Comparison of ENCODE assay signal across 29 cellular contexts in the genomic region with DNA sequence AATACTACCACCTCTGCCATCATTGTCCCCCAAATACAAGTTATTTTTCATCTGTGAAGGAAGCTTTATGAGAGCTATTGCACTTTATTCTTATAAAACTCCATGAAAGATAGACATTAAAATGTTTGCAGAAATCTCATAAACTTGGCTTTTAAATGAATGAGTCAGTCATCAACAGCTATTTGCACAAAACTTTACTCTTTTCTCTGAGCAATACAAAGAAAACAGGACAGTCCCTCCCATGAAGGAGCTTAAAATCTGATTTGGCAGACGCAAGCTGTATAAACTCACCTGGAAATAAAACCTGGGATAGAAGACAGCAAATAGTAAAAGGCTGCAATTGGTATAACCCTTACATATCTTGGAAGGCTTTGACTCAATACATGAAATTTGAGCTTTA. TPM values are rescaled to one million over a fixed set of nuclear protein-coding genes. Genes with fewer than 3 reads are reported as not detected.
"Had no signal": no experiment of that assay in that cellular context is flagged by ENCODE, and none has a peak within 500 bp of the region (broad histone marks: within the 10 kb centered on the region; RNA-seq: fewer than 3 reads in every experiment).

No MANE protein-coding gene starts in this region.

- H3K27me3 Mint-ChIP-seq: activated B cell treated with CpG ODN at 0.5 μM for 24 hours; activated CD4-positive, alpha-beta T cell treated with anti-CD3 and anti-CD28 coated beads for 36 hours; activated naive CD8-positive, alpha-beta T cell treated with anti-CD3 and anti-CD28 coated beads for 36 hours; naive B cell; progenitor cell of endocrine pancreas had no signal

- DNase-seq: activated B cell treated with CpG ODN at 0.5 μM for 24 hours; activated CD4-positive, alpha-beta T cell treated with anti-CD3 and anti-CD28 coated beads, Interleukin-2, amount 50 U/mL, for 4 hours; activated CD8-positive, alpha-beta memory T cell treated with anti-CD3 and anti-CD28 coated beads, Interleukin-2, amount 50 U/mL, for 48 hours; activated naive CD4-positive, alpha-beta T cell; activated naive CD8-positive, alpha-beta T cell treated with anti-CD3 and anti-CD28 coated beads for 36 hours; activated T-cell treated with anti-CD3 and anti-CD28 coated beads, Interleukin-2, amount 50 U/mL, for 4 hours; dorsolateral prefrontal cortex; effector memory CD8-positive, alpha-beta T cell; esophagus squamous epithelium; heart right ventricle; islet precursor cell; lower lobe of right lung; mesendoderm; naive B cell; spleen; stimulated activated CD4-positive, alpha-beta T cell treated with anti-CD3 and anti-CD28 coated beads, Interleukin-4, amount 100 ng/mL, for 1 hour; stimulated activated naive CD4-positive, alpha-beta T cell treated with Interleukin-2 at 50 U/mL for 16 hours; T1000 had no signal

- FAIRE-seq: colon, endothelial cell of umbilical vein had no signal

- H3K27me3 ChIP-seq: breast epithelium, dorsolateral prefrontal cortex, esophagus squamous epithelium, heart right ventricle, spleen had no signal

- H3K36me3 Mint-ChIP-seq: activated naive CD8-positive, alpha-beta T cell treated with anti-CD3 and anti-CD28 coated beads for 36 hours; naive B cell; type B pancreatic cell had no signal

- H3K4me3 Mint-ChIP-seq: activated B cell treated with CpG ODN at 0.5 μM for 24 hours; activated CD4-positive, alpha-beta T cell treated with anti-CD3 and anti-CD28 coated beads for 36 hours; activated naive CD8-positive, alpha-beta T cell treated with anti-CD3 and anti-CD28 coated beads for 36 hours; activated T-cell treated with anti-CD3 and anti-CD28 coated beads, Interleukin-2, amount 50 U/mL, for 4 hours; central memory CD8-positive, alpha-beta T cell; effector memory CD8-positive, alpha-beta T cell; naive B cell; T-helper 1 cell treated with Interleukin-12 subunit alpha and Interleukin-12 subunit beta and Interleukin-4 antibody, amounts not matched to agents 30 μg/mL and 1 μg/mL, for 36 hours; type B pancreatic cell had no signal

- H3K4me3 ChIP-seq: breast epithelium, dorsolateral prefrontal cortex, esophagus squamous epithelium, heart right ventricle, lower lobe of right lung, spleen, thoracic aorta had no signal

- ATAC-seq: activated T-cell treated with anti-CD3 and anti-CD28 coated beads, Interleukin-2, amount 50 U/mL, for 4 hours; effector memory CD8-positive, alpha-beta T cell; heart right ventricle; lower lobe of right lung had no signal

- H3K36me3 ChIP-seq: breast epithelium, esophagus squamous epithelium, heart right ventricle, lower lobe of right lung, spleen, thoracic aorta had no signal

- H3K27ac Mint-ChIP-seq: activated B cell treated with CpG ODN at 0.5 μM for 24 hours; activated CD4-positive, alpha-beta T cell treated with anti-CD3 and anti-CD28 coated beads for 36 hours; activated naive CD8-positive, alpha-beta T cell treated with anti-CD3 and anti-CD28 coated beads for 36 hours; activated T-helper 2 cell treated with anti-CD3 and anti-CD28 coated beads, Interferon-gamma antibody, Interleukin-2, Interleukin-4, amounts not matched to agents 10 μg/mL and 5 μg/mL and 100 μg/mL, durations not matched to agents 14 hours and 24 hours and 36 hours; effector memory CD8-positive, alpha-beta T cell; progenitor cell of endocrine pancreas; T-helper 1 cell treated with Interleukin-12 subunit alpha and Interleukin-12 subunit beta and Interleukin-4 antibody, amounts not matched to agents 30 μg/mL and 1 μg/mL, for 36 hours; type B pancreatic cell had no signal

- H3K9me3 ChIP-seq: breast epithelium, esophagus squamous epithelium, heart right ventricle, lower lobe of right lung, spleen, thoracic aorta had no signal

- H3K9me3 Mint-ChIP-seq: activated B cell treated with CpG ODN at 0.5 μM for 24 hours; activated naive CD8-positive, alpha-beta T cell treated with anti-CD3 and anti-CD28 coated beads for 36 hours; activated T-cell treated with anti-CD3 and anti-CD28 coated beads, Interleukin-2, amount 50 U/mL, for 4 hours; activated T-helper 2 cell treated with anti-CD3 and anti-CD28 coated beads, Interferon-gamma antibody, Interleukin-2, Interleukin-4, amounts not matched to agents 10 μg/mL and 5 μg/mL and 100 μg/mL, durations not matched to agents 14 hours and 24 hours and 36 hours; central memory CD8-positive, alpha-beta T cell; effector memory CD8-positive, alpha-beta T cell; T-helper 1 cell treated with Interleukin-12 subunit alpha and Interleukin-12 subunit beta and Interleukin-4 antibody, amounts not matched to agents 30 μg/mL and 1 μg/mL, for 36 hours; type B pancreatic cell had no signal

- H3K27ac ChIP-seq: breast epithelium, dorsolateral prefrontal cortex, heart right ventricle, lower lobe of right lung, spleen, thoracic aorta had no signal

- H3K4me1 ChIP-seq: breast epithelium, lower lobe of right lung had no signal

RNA-seq across cellular contexts. Expression of gene ARL11, which starts 26.3 kb away (rescaled TPM):
- total RNA-seq: osteocyte had no signal
